19 cellular contexts compared by ENCODE assay signal in the genomic region with DNA sequence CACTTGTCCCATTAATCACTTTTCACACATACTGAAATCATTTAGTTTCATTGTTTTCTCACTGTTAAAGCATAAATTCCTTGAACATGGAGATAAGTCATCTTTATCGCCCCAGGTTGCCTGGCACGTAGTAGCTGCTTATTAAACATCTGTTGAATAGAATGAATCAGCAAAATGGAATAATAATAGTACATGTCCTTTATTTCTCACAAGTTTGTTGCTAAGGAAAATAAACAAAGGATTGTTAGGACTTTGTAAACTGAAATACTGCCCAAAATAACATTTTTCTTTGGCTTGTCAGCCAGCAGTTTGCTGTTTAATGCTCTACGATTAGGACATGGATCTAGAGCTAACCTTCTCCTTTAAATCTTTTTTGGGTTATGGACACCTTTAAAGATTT. TPM values are rescaled to one million over a fixed set of nuclear protein-coding genes. Genes with fewer than 3 reads are reported as not detected.
DNase-seq lines count a peak whose midpoint lies in the region; ATAC-seq and TF ChIP-seq lines count a peak whose summit lies in the region.
"Had no signal": no experiment of that assay in that cellular context is flagged by ENCODE, and none has a peak within 500 bp of the region (broad histone marks: within the 10 kb centered on the region; RNA-seq: fewer than 3 reads in every experiment).

No MANE protein-coding gene starts in this region.

- WGBS in right cardiac atrium: 55% methylated on average over 3 of the region's 3 CpGs
- no CpG with 5 or more reads among the region's 3 CpGs for WGBS in mesenchymal stem cell

- no TSS peak for BruUV-seq in Caco-2 (replicated peaks; lab: Mats Ljungman, UMichigan)

- ATAC-seq in right cardiac atrium: peak; percentile 16 to 62
- no peak for ATAC-seq in sciatic nerve
- ATAC-seq in HG03045 (IDR thresholded peaks at IDR 0.05; ENCODE audit: unreplicated experiment): no peak
- no peak for ATAC-seq in GM18873 (IDR thresholded peaks at IDR 0.05; ENCODE audit: low FRiP score, unreplicated experiment)
- ATAC-seq: activated CD8-positive, alpha-beta T cell treated with anti-CD3 and anti-CD28 coated beads for 36 hours; HepG2; Right ventricle myocardium inferior had no signal

- H3K14ac ChIP-seq in mesenchymal stem cell (ENCODE audit: low read length in 2 of 2): no peak overlapping the region

- no peaks in the 10 kb centered on the region for H3K4me1 ChIP-seq in right cardiac atrium (ENCODE audit: control insufficient read depth, insufficient read depth, low read length)
- H3K4me1 ChIP-seq in left ventricle myocardium inferior: no peaks in the 10 kb centered on the region
- no peaks in the 10 kb centered on the region for H3K4me1 ChIP-seq in mesenchymal stem cell (ENCODE audit: control insufficient read depth, insufficient read depth, low read depth, low read length)
- H3K4me1 ChIP-seq in Caco-2: no peaks in the 10 kb centered on the region
- H3K4me1 ChIP-seq: parathyroid adenoma had no signal

- no peak overlapping the region for H2BK15ac ChIP-seq in mesenchymal stem cell (ENCODE audit: low read depth, poor library complexity, severe bottlenecking)

- H3K23ac ChIP-seq in mesenchymal stem cell (ENCODE audit: low read length in 2 of 2): no peak overlapping the region

- peaks cover 3% of the 10 kb centered on the region for H3K79me1 ChIP-seq in mesenchymal stem cell (replicated peaks; ENCODE audit: low read length, poor library complexity, severe bottlenecking)

- H3K9me3 Mint-ChIP-seq in chondrocyte (ENCODE audit: low read depth) (no peaks in the 10 kb centered on the region), Caco-2 (ENCODE audit: unreplicated experiment) (no peaks in the 10 kb centered on the region)
- H3K9me3 Mint-ChIP-seq: activated CD8-positive, alpha-beta T cell treated with anti-CD3 and anti-CD28 coated beads for 36 hours; activated T-helper 1 cell treated with anti-CD3 and anti-CD28 coated beads, Interleukin-12 subunit alpha, Interleukin-12 subunit beta, Interleukin-2, Interleukin-4 antibody, amounts not matched to agents 30 ng/mL and 10 ng/mL and 1 ng/mL, durations not matched to agents 14 hours and 24 hours and 36 hours; endodermal cell; type B pancreatic cell had no signal

- H2AK5ac ChIP-seq in mesenchymal stem cell (ENCODE audit: low read length, severe bottlenecking): no peak overlapping the region

- H3K18ac ChIP-seq in mesenchymal stem cell (ENCODE audit: low read depth in 1 of 2, low read length in 2 of 2): no peak overlapping the region

- intact Hi-C loops in right cardiac atrium (cut with DNase I) (loop anchor here in 2 of 4 donors (10.0 kb wide), 1 partner anchor 405 kb away; no protein-coding TSS in a partner anchor), left ventricle myocardium inferior (cut with micrococcal nuclease) (loop anchor here (10.0 kb wide), 1 partner anchor 395 kb away; the partner anchor contains the start of gene CD200R1), sciatic nerve (cut with DNase I) (no loop called here), Caco-2 (cut with micrococcal nuclease; ENCODE audit: unreplicated experiment) (loop anchor here (5.0 kb wide), 1 partner anchor 48 kb away; no protein-coding TSS in a partner anchor)

- DNase-seq in right cardiac atrium: no peak
- no peak for DNase-seq in left ventricle myocardium inferior
- no peak for DNase-seq in chondrocyte (ENCODE audit: low spot score)
- no peak for DNase-seq in mesenchymal stem cell
- no peak for DNase-seq in sciatic nerve (ENCODE audit: low spot score)
- DNase-seq in Caco-2: no peak
- DNase-seq: activated CD8-positive, alpha-beta T cell treated with anti-CD3 and anti-CD28 coated beads for 36 hours; endodermal cell; NCI-H2029; NCI-H446 treated with DMSO at 0.1 percent for 48 hours had no signal

- no peaks in the 10 kb centered on the region for H3K27me3 ChIP-seq in right cardiac atrium (ENCODE audit: control insufficient read depth, insufficient read depth)
- H3K27me3 ChIP-seq in left ventricle myocardium inferior (ENCODE audit: low read depth): no peaks in the 10 kb centered on the region
- H3K27me3 ChIP-seq in mesenchymal stem cell (ENCODE audit: control insufficient read depth in 1 of 2, insufficient read depth in 1 of 2, low read length in 2 of 2): no peaks in the 10 kb centered on the region
- no peaks in the 10 kb centered on the region for H3K27me3 ChIP-seq in Caco-2 (replicated peaks; ENCODE audit: control insufficient read depth, insufficient read depth, low read length)

- CTCF ChIA-PET in Caco-2 (lab: Charles Lee): no interaction called here

- no peak overlapping the region for H3K4me2 ChIP-seq in mesenchymal stem cell (ENCODE audit: low read length, poor library complexity, severe bottlenecking)
- H3K4me2 ChIP-seq: smooth muscle cell had no signal

- TF ChIP-seq CTCF in left ventricle myocardium inferior (IDR thresholded peaks at IDR 0.05; ENCODE audit: borderline replicate concordance) (no peak), chondrocyte (IDR thresholded peaks at IDR 0.05) (no peak), Caco-2 (IDR thresholded peaks at IDR 0.05; ENCODE audit: insufficient read depth in 1 of 2, low read depth in 1 of 2, low read length in 1 of 2, severe bottlenecking in 1 of 2, unreplicated experiment in 1 of 2) (no peak)

- H3K4ac ChIP-seq in mesenchymal stem cell (ENCODE audit: low read depth in 1 of 2, low read length in 2 of 2): no peak overlapping the region

- H3K9me3 ChIP-seq in right cardiac atrium (ENCODE audit: control insufficient read depth, low read length) (no peaks in the 10 kb centered on the region), left ventricle myocardium inferior (replicated peaks) (no peaks in the 10 kb centered on the region), mesenchymal stem cell (ENCODE audit: control insufficient read depth, low read length) (no peaks in the 10 kb centered on the region), Caco-2 (no peaks in the 10 kb centered on the region)

- H4K91ac ChIP-seq in mesenchymal stem cell (ENCODE audit: low read length): no peak overlapping the region

- no peak overlapping the region for H4K8ac ChIP-seq in mesenchymal stem cell (ENCODE audit: low read length)

- H3K9ac ChIP-seq in mesenchymal stem cell (ENCODE audit: low read length): peak overlapping the region; percentile 82
- H3K9ac ChIP-seq: parathyroid adenoma had no signal

- no peak overlapping the region for H2BK120ac ChIP-seq in mesenchymal stem cell (ENCODE audit: low read depth, low read length)

- H3K4me3 ChIP-seq in right cardiac atrium (ENCODE audit: low read length) (no peak overlapping the region), left ventricle myocardium inferior (no peak overlapping the region), mesenchymal stem cell (ENCODE audit: insufficient read depth in 1 of 2, low read depth in 1 of 2, low read length in 2 of 2) (no peak overlapping the region), Caco-2 (ENCODE audit: low read depth, low read length) (no peak overlapping the region)
- H3K4me3 ChIP-seq: smooth muscle cell had no signal

- no peak overlapping the region for H2BK5ac ChIP-seq in mesenchymal stem cell (ENCODE audit: low read depth, low read length, poor library complexity, severe bottlenecking)

- peaks cover 55% of the 10 kb centered on the region for H3K36me3 ChIP-seq in left ventricle myocardium inferior
- H3K36me3 ChIP-seq in mesenchymal stem cell (ENCODE audit: control insufficient read depth in 1 of 2, insufficient read depth in 2 of 2, low read depth in 1 of 2, low read length in 2 of 2): peaks cover 0 to 52% of the 10 kb centered on the region in 2 experiments
- no peaks in the 10 kb centered on the region; the same call in 1 of the 2 replicates for H3K36me3 ChIP-seq in Caco-2 (ENCODE audit: control insufficient read depth, insufficient read depth, low read length)

- POLR2A ChIA-PET in Caco-2 (lab: Charles Lee): no interaction called here

- H3K4me1 Mint-ChIP-seq in chondrocyte (ENCODE audit: low read depth) (peaks cover 5% of the 10 kb centered on the region), Caco-2 (ENCODE audit: low read depth, unreplicated experiment) (no peaks in the 10 kb centered on the region)
- H3K4me1 Mint-ChIP-seq: endodermal cell had no signal

- H3K36me3 Mint-ChIP-seq in chondrocyte (ENCODE audit: low read depth) (peaks cover 7% of the 10 kb centered on the region), Caco-2 (ENCODE audit: insufficient read depth, unreplicated experiment) (no peaks in the 10 kb centered on the region)

- no peaks in the 10 kb centered on the region for H3K27me3 Mint-ChIP-seq in chondrocyte (ENCODE audit: low read depth)
- H3K27me3 Mint-ChIP-seq in Caco-2 (ENCODE audit: insufficient read depth, unreplicated experiment): no peaks in the 10 kb centered on the region
- H3K27me3 Mint-ChIP-seq: activated CD8-positive, alpha-beta T cell treated with anti-CD3 and anti-CD28 coated beads for 36 hours; type B pancreatic cell had no signal

- H2BK12ac ChIP-seq in mesenchymal stem cell (ENCODE audit: low read length in 2 of 2): no peak overlapping the region

- H3K4me3 Mint-ChIP-seq in chondrocyte (ENCODE audit: unreplicated experiment): no peak overlapping the region
- H3K4me3 Mint-ChIP-seq in Caco-2 (ENCODE audit: unreplicated experiment): no peak overlapping the region
- H3K4me3 Mint-ChIP-seq: activated CD8-positive, alpha-beta T cell treated with anti-CD3 and anti-CD28 coated beads for 36 hours; activated T-helper 1 cell treated with anti-CD3 and anti-CD28 coated beads, Interleukin-12 subunit alpha, Interleukin-12 subunit beta, Interleukin-2, Interleukin-4 antibody, amounts not matched to agents 30 ng/mL and 10 ng/mL and 1 ng/mL, durations not matched to agents 14 hours and 24 hours and 36 hours; endodermal cell; type B pancreatic cell had no signal

- H3K27ac Mint-ChIP-seq in chondrocyte (ENCODE audit: unreplicated experiment): peak overlapping the region; percentile 6
- no peak overlapping the region for H3K27ac Mint-ChIP-seq in Caco-2 (ENCODE audit: unreplicated experiment)
- H3K27ac Mint-ChIP-seq: activated CD8-positive, alpha-beta T cell treated with anti-CD3 and anti-CD28 coated beads for 36 hours; activated T-helper 1 cell treated with anti-CD3 and anti-CD28 coated beads, Interleukin-12 subunit alpha, Interleukin-12 subunit beta, Interleukin-2, Interleukin-4 antibody, amounts not matched to agents 30 ng/mL and 10 ng/mL and 1 ng/mL, durations not matched to agents 14 hours and 24 hours and 36 hours; endodermal cell; type B pancreatic cell had no signal

- H3K27ac ChIP-seq in right cardiac atrium (ENCODE audit: low read length) (no peak overlapping the region), left ventricle myocardium inferior (replicated peaks) (no peak overlapping the region), mesenchymal stem cell (ENCODE audit: low read length, poor library complexity, severe bottlenecking) (no peak overlapping the region)
- H3K27ac ChIP-seq: parathyroid adenoma, VCaP had no signal

- no peak overlapping the region for H2AFZ ChIP-seq in mesenchymal stem cell (ENCODE audit: low read depth, low read length)
- H2AFZ ChIP-seq: parathyroid adenoma had no signal

RNA-seq across cellular contexts. Expression of gene SLC35A5, which starts 17.9 kb away (rescaled TPM):
- total RNA-seq in right cardiac atrium (10 to 100 TPM; 16.5 to 21.8 (median 18.2) TPM), left ventricle myocardium inferior (16.5 TPM), chondrocyte (39.8 to 46.4 TPM (median 45.8 TPM) in 3 replicates), sciatic nerve (42.8 TPM), Caco-2 (2022) (18.6 and 19.1 TPM in 2 replicates)
- polyA plus RNA-seq in right cardiac atrium: 10.8 TPM
- 22.8 TPM for polyA plus RNA-seq in mesenchymal stem cell (2013, experiment 1 of 2)
- polyA plus RNA-seq in mesenchymal stem cell (2013, experiment 2 of 2): 25.0 TPM

RNA-seq across cellular contexts. Expression of gene ATG3, which starts 17.9 kb away (rescaled TPM):
- total RNA-seq in right cardiac atrium (10 to 100 TPM; 40.0 to 45.0 (median 42.6) TPM), left ventricle myocardium inferior (42.7 TPM), chondrocyte (41.2 to 48.7 TPM (median 42.7 TPM) in 3 replicates), sciatic nerve (52.3 TPM), Caco-2 (2022) (50.7 and 52.3 TPM in 2 replicates)
- 36.5 TPM for polyA plus RNA-seq in right cardiac atrium
- polyA plus RNA-seq in mesenchymal stem cell (2013, experiment 1 of 2): 51.1 TPM
- polyA plus RNA-seq in mesenchymal stem cell (2013, experiment 2 of 2): 54.1 TPM

Comparison
In these comparisons a context has a peak if more than half of its experiments do, and no peak if none do; other contexts are left out.
1. ATAC-seq: peak in right cardiac atrium (2 of 2); none in sciatic nerve (single experiment), HG03045 (single experiment) and GM18873 (single experiment).